Comparison of ENCODE assay signal across 26 cellular contexts in genomic region chr7:135928136-135928535, GRCh38.
"Had no signal": no experiment of that assay in that cellular context is flagged by ENCODE, and none has a peak within 500 bp of the region (broad histone marks: within the 10 kb centered on the region; RNA-seq: fewer than 3 reads in every experiment).

No MANE protein-coding gene starts in this region.

- H3K27ac ChIP-seq: coronary artery, left lung, lower lobe of right lung, parathyroid adenoma, prostate gland, spleen, testis had no signal

- FAIRE-seq: endothelial cell of umbilical vein had no signal

- H3K27me3 ChIP-seq: left lung, spleen, testis, tibial nerve had no signal

- H3K9ac ChIP-seq: parathyroid adenoma had no signal

- H3K4me3 ChIP-seq: coronary artery, left lung, lower lobe of right lung, prostate gland, spleen, testis, tibial nerve had no signal

- H3K79me2 ChIP-seq: parathyroid adenoma had no signal

- H3K4me3 Mint-ChIP-seq: endodermal cell; memory B cell; naive B cell; stimulated activated naive B cell treated with anti-CD40 and anti-IgM and Interleukin-4, amounts not matched to agents 10 μg/mL and 1 μg/mL and 100 μg/mL, for 72 hours; stimulated activated naive CD8-positive, alpha-beta T cell treated with anti-CD3 and anti-CD28 coated beads, Interleukin-15, amount 100 ng/mL, for 72 hours had no signal

- DNase-seq: central memory CD4-positive, alpha-beta T cell; effector CD4-positive, alpha-beta T cell; endodermal cell; erythroblast; foreskin melanocyte; hypothalamus; islet precursor cell; left lung; lower lobe of right lung; midbrain; naive B cell; retina; spleen; stimulated activated CD4-positive, alpha-beta T cell treated with anti-CD3 and anti-CD28 coated beads, Interleukin-15, amount 100 ng/mL, for 24 hours; stimulated activated CD4-positive, alpha-beta T cell treated with anti-CD3 and anti-CD28 coated beads, Interleukin-2, amount 100 ng/mL, for 24 hours; stimulated activated CD4-positive, alpha-beta T cell treated with anti-CD3 and anti-CD28 coated beads, Interleukin-4, amount 100 ng/mL, for 4 hours; stimulated activated naive B cell treated with anti-CD40 and anti-IgM and Interleukin-4, amounts not matched to agents 10 μg/mL and 1 μg/mL and 100 μg/mL, for 72 hours; stimulated activated naive CD8-positive, alpha-beta T cell treated with anti-CD3 and anti-CD28 coated beads, Interleukin-15, amount 100 ng/mL, for 72 hours; testis had no signal

- H3K27me3 Mint-ChIP-seq: memory B cell; naive B cell; stimulated activated naive B cell treated with anti-CD40 and anti-IgM and Interleukin-4, amounts not matched to agents 10 μg/mL and 1 μg/mL and 100 μg/mL, for 72 hours; stimulated activated naive CD8-positive, alpha-beta T cell treated with anti-CD3 and anti-CD28 coated beads, Interleukin-15, amount 100 ng/mL, for 72 hours had no signal

- H2AFZ ChIP-seq: parathyroid adenoma had no signal

- H3K9me3 Mint-ChIP-seq: endodermal cell; memory B cell; naive B cell; stimulated activated naive B cell treated with anti-CD40 and anti-IgM and Interleukin-4, amounts not matched to agents 10 μg/mL and 1 μg/mL and 100 μg/mL, for 72 hours; stimulated activated naive CD8-positive, alpha-beta T cell treated with anti-CD3 and anti-CD28 coated beads, Interleukin-15, amount 100 ng/mL, for 72 hours had no signal

- ATAC-seq: left lung; lower lobe of right lung; sciatic nerve; stimulated activated naive B cell treated with anti-CD40 and anti-IgM and Interleukin-4, amounts not matched to agents 10 μg/mL and 1 μg/mL and 100 μg/mL, for 72 hours; stimulated activated naive CD8-positive, alpha-beta T cell treated with anti-CD3 and anti-CD28 coated beads, Interleukin-15, amount 100 ng/mL, for 72 hours had no signal

- H3K36me3 ChIP-seq: prostate gland had no signal

- H3K9me3 ChIP-seq: left lung, lower lobe of right lung, prostate gland, spleen, testis, tibial nerve had no signal

- H3K27ac Mint-ChIP-seq: endodermal cell; memory B cell; stimulated activated naive B cell treated with anti-CD40 and anti-IgM and Interleukin-4, amounts not matched to agents 10 μg/mL and 1 μg/mL and 100 μg/mL, for 72 hours; stimulated activated naive CD8-positive, alpha-beta T cell treated with anti-CD3 and anti-CD28 coated beads, Interleukin-15, amount 100 ng/mL, for 72 hours had no signal
